In genomic region chr12:79830425-79830824, GRCh38 we compare ENCODE assay signal across 24 cellular contexts.
DNase-seq lines count a peak whose midpoint lies in the region; ATAC-seq, FAIRE-seq and TF ChIP-seq lines count a peak whose summit lies in the region.
"Had no signal": no experiment of that assay in that cellular context is flagged by ENCODE, and none has a peak within 500 bp of the region (broad histone marks: within the 10 kb centered on the region; RNA-seq: fewer than 3 reads in every experiment).

No MANE protein-coding gene starts in this region.

- H3K4me1 ChIP-seq in colonic mucosa: no peaks in the 10 kb centered on the region
- H3K4me1 ChIP-seq: BE2C had no signal

- H3K27me3 Mint-ChIP-seq in activated naive CD4-positive, alpha-beta T cell treated with anti-CD3 and anti-CD28 coated beads, Interleukin-2, amount 10 ng/mL, durations not matched to agents 7 days and 5 days: no peaks in the 10 kb centered on the region
- H3K27me3 Mint-ChIP-seq in CD4-positive, alpha-beta T cell: no peaks in the 10 kb centered on the region
- H3K27me3 Mint-ChIP-seq in immature natural killer cell (ENCODE audit: low read depth in 3 of 3): no peaks in the 10 kb centered on the region
- H3K27me3 Mint-ChIP-seq: IgD-negative memory B cell had no signal

- H3K36me3 Mint-ChIP-seq in activated naive CD4-positive, alpha-beta T cell treated with anti-CD3 and anti-CD28 coated beads, Interleukin-2, amount 10 ng/mL, durations not matched to agents 7 days and 5 days: peaks cover 36% of the 10 kb centered on the region
- peaks cover 4 to 22% of the 10 kb centered on the region in 2 donors for H3K36me3 Mint-ChIP-seq in activated naive CD4-positive, alpha-beta T cell treated with anti-CD3 and anti-CD28 coated beads, Interleukin-2, amount 50 U/mL, for 72 hours
- H3K36me3 Mint-ChIP-seq in CD4-positive, alpha-beta T cell (ENCODE audit: low read depth): peaks cover 74% of the 10 kb centered on the region
- peaks cover 0 to 12% (median 0%) of the 10 kb centered on the region in 3 donors for H3K36me3 Mint-ChIP-seq in immature natural killer cell

- H3K4me3 Mint-ChIP-seq in activated naive CD4-positive, alpha-beta T cell treated with anti-CD3 and anti-CD28 coated beads, Interleukin-2, amount 10 ng/mL, durations not matched to agents 7 days and 5 days: no peak overlapping the region
- no peak overlapping the region for H3K4me3 Mint-ChIP-seq in CD4-positive, alpha-beta T cell
- no peak overlapping the region for H3K4me3 Mint-ChIP-seq in immature natural killer cell
- H3K4me3 Mint-ChIP-seq: IgD-negative memory B cell had no signal

- no peaks in the 10 kb centered on the region for H3K27me3 ChIP-seq in CD4-positive, alpha-beta T cell (ENCODE audit: control insufficient read depth, insufficient read depth, low read length)
- H3K27me3 ChIP-seq in MG63 (no peaks in the 10 kb centered on the region), colonic mucosa (no peaks in the 10 kb centered on the region)
- H3K27me3 ChIP-seq: BE2C had no signal

- DNase-seq in activated naive CD4-positive, alpha-beta T cell treated with anti-CD3 and anti-CD28 coated beads, Interleukin-2, amount 10 ng/mL, durations not matched to agents 7 days and 5 days: no peak
- no peak for DNase-seq in activated naive CD4-positive, alpha-beta T cell treated with anti-CD3 and anti-CD28 coated beads, Interleukin-2, amount 50 U/mL, for 72 hours (ENCODE audit: low spot score in 2 of 2)
- DNase-seq in CD4-positive, alpha-beta T cell: no peak
- DNase-seq in HTR-8/SVneo (ENCODE audit: insufficient read length, low spot score) (no peak), immature natural killer cell (no peak), NCI-H524 treated with DMSO at 0.1 percent for 48 hours (lab: John Stamatoyannopoulos, UW) (no peak), MG63 (no peak), colonic mucosa (no peak)
- DNase-seq: BE2C; Calu3; MM.1S; NCI-H1048; NCI-H1436; NCI-H1930; NCI-H774; NK-92 treated with Interleukin-12 subunit alpha and Interleukin-12 subunit beta, amount 100 ng/mL, for 24 hours; SHP77 treated with DMSO at 0.1 percent for 48 hours had no signal

- TF ChIP-seq CTCF in CD4-positive, alpha-beta T cell (IDR thresholded peaks at IDR 0.05): no peak
- TF ChIP-seq CTCF in colonic mucosa (IDR thresholded peaks at IDR 0.05): no peak

- POLR2A ChIA-PET in CD4-positive, alpha-beta T cell (lab: Charles Lee): no interaction called here

- H3K4me1 Mint-ChIP-seq in activated naive CD4-positive, alpha-beta T cell treated with anti-CD3 and anti-CD28 coated beads, Interleukin-2, amount 10 ng/mL, durations not matched to agents 7 days and 5 days: peaks cover 22% of the 10 kb centered on the region
- H3K4me1 Mint-ChIP-seq in CD4-positive, alpha-beta T cell (ENCODE audit: low read depth): peaks cover 70% of the 10 kb centered on the region
- peaks cover 42 to 90% of the 10 kb centered on the region in 2 donors for H3K4me1 Mint-ChIP-seq in immature natural killer cell

- peak; percentile 20 for FAIRE-seq in HTR-8/SVneo (lab: Jason Lieb, UNC)
- FAIRE-seq: A204.1, G401.6, H1 had no signal

- no peak overlapping the region for H3K4me3 ChIP-seq in MG63
- H3K4me3 ChIP-seq in colonic mucosa: no peak overlapping the region
- H3K4me3 ChIP-seq: SK-N-MC had no signal

- ATAC-seq in activated naive CD4-positive, alpha-beta T cell treated with anti-CD3 and anti-CD28 coated beads, Interleukin-2, amount 50 U/mL, for 72 hours: no peak
- no peak for ATAC-seq in CD4-positive, alpha-beta T cell (ENCODE audit: poor library complexity)
- ATAC-seq: HCT116 had no signal

- H3K9me3 ChIP-seq in CD4-positive, alpha-beta T cell (ENCODE audit: control insufficient read depth, low read length): no peaks in the 10 kb centered on the region
- H3K9me3 ChIP-seq in MG63: no peaks in the 10 kb centered on the region
- no peaks in the 10 kb centered on the region for H3K9me3 ChIP-seq in colonic mucosa
- H3K9me3 ChIP-seq: BE2C had no signal

- H3K27ac ChIP-seq in CD4-positive, alpha-beta T cell (ENCODE audit: low read depth, low read length): no peak overlapping the region
- no peak overlapping the region for H3K27ac ChIP-seq in colonic mucosa
- H3K27ac ChIP-seq: RWPE1, SK-N-MC had no signal

- peaks cover 47% of the 10 kb centered on the region for H3K36me3 ChIP-seq in MG63
- H3K36me3 ChIP-seq in colonic mucosa: peaks cover 5% of the 10 kb centered on the region
- H3K36me3 ChIP-seq: BE2C had no signal

- H3K27ac Mint-ChIP-seq in activated naive CD4-positive, alpha-beta T cell treated with anti-CD3 and anti-CD28 coated beads, Interleukin-2, amount 10 ng/mL, durations not matched to agents 7 days and 5 days: peak overlapping the region; percentile 60
- H3K27ac Mint-ChIP-seq in activated naive CD4-positive, alpha-beta T cell treated with anti-CD3 and anti-CD28 coated beads, Interleukin-2, amount 50 U/mL, for 72 hours: no peak overlapping the region
- peak overlapping the region; percentile 12 for H3K27ac Mint-ChIP-seq in CD4-positive, alpha-beta T cell
- H3K27ac Mint-ChIP-seq in immature natural killer cell: peak overlapping the region in 5 of 6 donors; percentile 5 to 64 (median 42)
- H3K27ac Mint-ChIP-seq: IgD-negative memory B cell had no signal

- CTCF ChIA-PET in activated naive CD4-positive, alpha-beta T cell treated with anti-CD3 and anti-CD28 coated beads, Interleukin-2, amount 10 ng/mL, durations not matched to agents 7 days and 5 days (lab: Charles Lee): no interaction called here
- CTCF ChIA-PET in CD4-positive, alpha-beta T cell (lab: Charles Lee): no interaction called here

- no peaks in the 10 kb centered on the region for H3K9me3 Mint-ChIP-seq in activated naive CD4-positive, alpha-beta T cell treated with anti-CD3 and anti-CD28 coated beads, Interleukin-2, amount 10 ng/mL, durations not matched to agents 7 days and 5 days
- no peaks in the 10 kb centered on the region for H3K9me3 Mint-ChIP-seq in activated naive CD4-positive, alpha-beta T cell treated with anti-CD3 and anti-CD28 coated beads, Interleukin-2, amount 50 U/mL, for 72 hours
- no peaks in the 10 kb centered on the region for H3K9me3 Mint-ChIP-seq in CD4-positive, alpha-beta T cell
- no peaks in the 10 kb centered on the region for H3K9me3 Mint-ChIP-seq in immature natural killer cell
- H3K9me3 Mint-ChIP-seq: IgD-negative memory B cell had no signal

- intact Hi-C loops in CD4-positive, alpha-beta T cell (cut with DNase I, micrococcal nuclease): loop anchor here in 1 of 2 experiments (10.0 kb wide), 1 partner anchor 104 kb away; the partner anchor contains the start of gene PPP1R12A
- intact Hi-C loops in colonic mucosa (cut with DNase I): no loop called here

- H3K9ac ChIP-seq in colonic mucosa (ENCODE audit: low read depth in 2 of 2, low read length in 2 of 2): no peak overlapping the region

Comparison
In these comparisons a context has a peak if more than half of its experiments do, and no peak if none do; other contexts are left out.
1. H3K27ac Mint-ChIP-seq: peak in activated naive CD4-positive, alpha-beta T cell treated with anti-CD3 and anti-CD28 coated beads, Interleukin-2, amount 10 ng/mL, durations not matched to agents 7 days and 5 days (single experiment), CD4-positive, alpha-beta T cell (single experiment) and immature natural killer cell (5 of 6); none in activated naive CD4-positive, alpha-beta T cell treated with anti-CD3 and anti-CD28 coated beads, Interleukin-2, amount 50 U/mL, for 72 hours (0 of 2).